1 cellular context compared by ENCODE assay signal in genomic region chr5:181221105-181221791, GRCh38.
TF ChIP-seq lines count a peak whose summit lies in the region.

No MANE protein-coding gene starts in this region.

TF ChIP-seq in GM23338, 12 proteins besides CTCF, POLR2A, EP300 and RAD21 (continued from another document):
- no peak for TF ChIP-seq EZH2 (IDR thresholded peaks at IDR 0.05; ENCODE audit: low read depth, unreplicated experiment)
- TF ChIP-seq ZNF114 (CRISPR knock-in tag; IDR thresholded peaks at IDR 0.05) = no peak
- TF ChIP-seq NANOG (IDR thresholded peaks at IDR 0.05; ENCODE audit: borderline replicate concordance) = no peak
TF ChIP-seq in GM23338: peak in this region for 0.
